Comparison of ENCODE assay signal across 8 cellular contexts in genomic region chr9:85740821-85741111, GRCh38. TPM values are rescaled to one million over a fixed set of nuclear protein-coding genes. Genes with fewer than 3 reads are reported as not detected.
A peak's percentile ranks its signal among the peaks of the same experiment; 100 is the strongest.
DNase-seq lines count a peak whose midpoint lies in the region; ATAC-seq and TF ChIP-seq lines count a peak whose summit lies in the region.

No MANE protein-coding gene starts in this region.

- H2AFZ ChIP-seq in DND-41 (ENCODE audit: low read depth, low read length) (peak overlapping the region; percentile 73), smooth muscle cell (ENCODE audit: low read depth) (peak overlapping the region; percentile 96)

- WGBS in iPS DF 6.9 (ENCODE audit: insufficient coverage, insufficient read length): no CpG with 5 or more reads among the region's 9 CpGs
- 6% methylated on average over 9 of the region's 9 CpGs for WGBS in smooth muscle cell (ENCODE audit: low lambda C conversion rate)

- peaks cover 36% of the 10 kb centered on the region for H3K4me1 ChIP-seq in DND-41 (ENCODE audit: insufficient read depth, low read length)
- H3K4me1 ChIP-seq in HUES6 (ENCODE audit: control insufficient read depth, insufficient read depth, low read length): peaks cover 27% of the 10 kb centered on the region
- H3K4me1 ChIP-seq in iPS DF 6.9 (ENCODE audit: control insufficient read depth, insufficient read depth, low read length): peaks cover 2% of the 10 kb centered on the region; the same call in 1 of the 2 replicates
- peaks cover 35% of the 10 kb centered on the region for H3K4me1 ChIP-seq in smooth muscle cell (ENCODE audit: low read depth)

- H4K20me1 ChIP-seq in DND-41 (ENCODE audit: insufficient read depth, low read length): peaks cover 8% of the 10 kb centered on the region; the same call in 1 of the 2 replicates
- no peaks in the 10 kb centered on the region for H4K20me1 ChIP-seq in smooth muscle cell (ENCODE audit: low read depth)

- H3K4me3 ChIP-seq in DND-41 (ENCODE audit: low read depth in 1 of 2, low read length in 2 of 2): peak overlapping the region; percentile 38 to 94; a peak in 3 of 4 replicates
- H3K4me3 ChIP-seq in HUES6 (ENCODE audit: low read depth, low read length): peak overlapping the region; percentile 83
- peak overlapping the region; percentile 98; the same call in 1 of the 2 replicates for H3K4me3 ChIP-seq in iPS DF 6.9 (ENCODE audit: low read length)
- H3K4me3 ChIP-seq in smooth muscle cell: peak overlapping the region; percentile 95

- H3K9me3 Mint-ChIP-seq in activated naive CD4-positive, alpha-beta T cell treated with anti-CD3 and anti-CD28 coated beads, Interleukin-2, amount 50 U/mL, for 72 hours: no peaks in the 10 kb centered on the region

- ATAC-seq in DND-41 (ENCODE audit: insufficient read depth, low read depth) (peak; percentile 32; the same call in 1 of the 3 replicates), GM18873 (IDR thresholded peaks at IDR 0.05; ENCODE audit: low FRiP score, unreplicated experiment) (no peak)
- ATAC-seq in activated naive CD4-positive, alpha-beta T cell treated with anti-CD3 and anti-CD28 coated beads, Interleukin-2, amount 50 U/mL, for 72 hours: no peak

- H3K4me2 ChIP-seq in DND-41 (ENCODE audit: insufficient read depth, low read length): peak overlapping the region; percentile 60
- peak overlapping the region; percentile 92 for H3K4me2 ChIP-seq in smooth muscle cell

- H3F3A ChIP-seq in smooth muscle cell (ENCODE audit: low read depth): peaks cover 8% of the 10 kb centered on the region

- DNase-seq in DND-41: no peak
- no peak for DNase-seq in activated naive CD4-positive, alpha-beta T cell treated with anti-CD3 and anti-CD28 coated beads, Interleukin-2, amount 50 U/mL, for 72 hours (ENCODE audit: low spot score in 2 of 2)
- DNase-seq in iPS DF 6.9 (ENCODE audit: low read depth, low spot score): no peak
- DNase-seq in smooth muscle cell (lab: John Stamatoyannopoulos, UW; ENCODE audit: unreplicated experiment): no peak
- DNase-seq in GM03348 (ENCODE audit: low spot score): no peak
- DNase-seq in stimulated activated CD4-positive, alpha-beta T cell treated with anti-CD3 and anti-CD28 coated beads, Interleukin-4, amount 100 ng/mL, for 1 hour: no peak

- no peaks in the 10 kb centered on the region for H3K36me3 Mint-ChIP-seq in activated naive CD4-positive, alpha-beta T cell treated with anti-CD3 and anti-CD28 coated beads, Interleukin-2, amount 50 U/mL, for 72 hours

- H3K27ac Mint-ChIP-seq in activated naive CD4-positive, alpha-beta T cell treated with anti-CD3 and anti-CD28 coated beads, Interleukin-2, amount 50 U/mL, for 72 hours: peak overlapping the region; percentile 92 to 93

- H3K27ac ChIP-seq in DND-41 (ENCODE audit: low read length) (peak overlapping the region; percentile 26), HUES6 (ENCODE audit: low read depth, low read length) (peak overlapping the region; percentile 70; the same call in 1 of the 2 replicates), iPS DF 6.9 (ENCODE audit: low read length) (no peak overlapping the region), smooth muscle cell (ENCODE audit: low read depth) (no peak overlapping the region)

- H3K36me3 ChIP-seq in DND-41 (ENCODE audit: insufficient read depth, low read length): no peaks in the 10 kb centered on the region; the same call in 1 of the 2 replicates
- no peaks in the 10 kb centered on the region for H3K36me3 ChIP-seq in HUES6 (ENCODE audit: control insufficient read depth, insufficient read depth, low read length)
- no peaks in the 10 kb centered on the region for H3K36me3 ChIP-seq in iPS DF 6.9 (ENCODE audit: control insufficient read depth, insufficient read depth, low read length)
- no peaks in the 10 kb centered on the region for H3K36me3 ChIP-seq in smooth muscle cell (ENCODE audit: low read depth)

- H3K9ac ChIP-seq in DND-41 (ENCODE audit: low read depth, low read length) (peak overlapping the region; percentile 62), HUES6 (ENCODE audit: low read length) (peak overlapping the region; percentile 90), smooth muscle cell (ENCODE audit: low read depth) (peak overlapping the region; percentile 82)

- peaks cover 51% of the 10 kb centered on the region for H3K79me2 ChIP-seq in DND-41 (ENCODE audit: insufficient read depth, low read length)
- peaks cover 22% of the 10 kb centered on the region for H3K79me2 ChIP-seq in smooth muscle cell (ENCODE audit: low read depth)

- H3K9me3 ChIP-seq in DND-41 (ENCODE audit: insufficient read depth, low read length, severe bottlenecking) (no peaks in the 10 kb centered on the region), HUES6 (ENCODE audit: control insufficient read depth, insufficient read depth, low read depth, low read length) (no peaks in the 10 kb centered on the region), iPS DF 6.9 (ENCODE audit: control insufficient read depth, insufficient read depth, low read length) (no peaks in the 10 kb centered on the region), smooth muscle cell (replicated peaks; ENCODE audit: low read depth) (no peaks in the 10 kb centered on the region)

- H3K27me3 ChIP-seq in DND-41 (ENCODE audit: insufficient read depth, low read length, poor library complexity): peaks cover under 1% of the 10 kb centered on the region
- no peaks in the 10 kb centered on the region for H3K27me3 ChIP-seq in HUES6 (ENCODE audit: control insufficient read depth, insufficient read depth, low read length)
- no peaks in the 10 kb centered on the region for H3K27me3 ChIP-seq in iPS DF 6.9 (ENCODE audit: control insufficient read depth, insufficient read depth, low read length)
- H3K27me3 ChIP-seq in smooth muscle cell (ENCODE audit: low read depth): no peaks in the 10 kb centered on the region

- TF ChIP-seq CTCF in DND-41 (IDR thresholded peaks at IDR 0.05; ENCODE audit: borderline replicate concordance, extremely low read depth, low read length, poor library complexity, severe bottlenecking) (no peak), smooth muscle cell (IDR thresholded peaks at IDR 0.05; ENCODE audit: borderline replicate concordance, insufficient read depth, poor library complexity, severe bottlenecking) (no peak)

RNA-seq across cellular contexts. Expression of gene AGTPBP1, which starts 1.0 kb away (rescaled TPM):
- 10 to 100 TPM; 36.9 to 51.6 TPM for total RNA-seq in activated naive CD4-positive, alpha-beta T cell treated with anti-CD3 and anti-CD28 coated beads, Interleukin-2, amount 50 U/mL, for 72 hours
- 7.0 and 8.2 TPM in 2 replicates for total RNA-seq in smooth muscle cell
- polyA plus RNA-seq in smooth muscle cell: 1.8 and 4.6 TPM in 2 replicates

Comparison
In these comparisons a context has a peak if more than half of its experiments do, and no peak if none do; other contexts are left out.
1. H3K27ac ChIP-seq: peak in DND-41 (single experiment) and HUES6 (single experiment); none in iPS DF 6.9 (single experiment) and smooth muscle cell (single experiment).
2. Peak in every context shown above with its lines, with median percentiles within 50 percentile points of each other: H3K4me3 ChIP-seq and H3K9ac ChIP-seq.